ENCODE assay signal across 1 cellular context in the genomic region with DNA sequence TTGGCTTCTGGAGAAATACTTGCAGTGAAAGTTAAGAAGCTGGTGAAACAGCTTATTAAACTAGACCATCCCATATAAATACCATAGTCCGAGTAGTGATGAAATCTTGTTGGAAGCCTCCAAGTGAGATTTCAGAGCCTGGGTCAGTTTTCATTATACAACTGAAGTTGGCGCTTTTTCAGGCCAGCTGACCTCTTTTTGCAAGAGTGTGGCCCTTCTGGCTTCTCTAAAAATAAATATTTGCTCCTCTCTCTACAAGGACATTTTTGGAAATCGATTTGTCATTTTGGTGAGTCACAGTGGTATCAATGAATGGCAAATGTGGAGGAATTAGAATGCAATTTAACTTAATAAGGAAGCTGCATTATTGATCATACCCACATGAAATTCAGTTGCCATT.
TF ChIP-seq lines count a peak whose summit lies in the region.

No MANE protein-coding gene starts in this region.

TF ChIP-seq in HEK293, 187 proteins besides CTCF, POLR2A, EP300 and RAD21 (continued from another document):
- TF ChIP-seq, protein P1, sequence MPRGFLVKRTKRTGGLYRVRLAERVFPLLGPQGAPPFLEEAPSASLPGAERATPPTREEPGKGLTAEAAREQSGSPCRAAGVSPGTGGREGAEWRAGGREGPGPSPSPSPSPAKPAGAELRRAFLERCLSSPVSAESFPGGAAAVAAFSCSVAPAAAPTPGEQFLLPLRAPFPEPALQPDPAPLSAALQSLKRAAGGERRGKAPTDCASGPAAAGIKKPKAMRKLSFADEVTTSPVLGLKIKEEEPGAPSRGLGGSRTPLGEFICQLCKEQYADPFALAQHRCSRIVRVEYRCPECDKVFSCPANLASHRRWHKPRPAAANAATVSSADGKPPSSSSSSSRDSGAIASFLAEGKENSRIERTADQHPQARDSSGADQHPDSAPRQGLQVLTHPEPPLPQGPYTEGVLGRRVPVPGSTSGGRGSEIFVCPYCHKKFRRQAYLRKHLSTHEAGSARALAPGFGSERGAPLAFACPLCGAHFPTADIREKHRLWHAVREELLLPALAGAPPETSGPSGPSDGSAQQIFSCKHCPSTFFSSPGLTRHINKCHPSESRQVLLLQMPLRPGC (tag by site-specific recombination; IDR thresholded peaks at IDR 0.05) = no peak
- TF ChIP-seq, protein P2, sequence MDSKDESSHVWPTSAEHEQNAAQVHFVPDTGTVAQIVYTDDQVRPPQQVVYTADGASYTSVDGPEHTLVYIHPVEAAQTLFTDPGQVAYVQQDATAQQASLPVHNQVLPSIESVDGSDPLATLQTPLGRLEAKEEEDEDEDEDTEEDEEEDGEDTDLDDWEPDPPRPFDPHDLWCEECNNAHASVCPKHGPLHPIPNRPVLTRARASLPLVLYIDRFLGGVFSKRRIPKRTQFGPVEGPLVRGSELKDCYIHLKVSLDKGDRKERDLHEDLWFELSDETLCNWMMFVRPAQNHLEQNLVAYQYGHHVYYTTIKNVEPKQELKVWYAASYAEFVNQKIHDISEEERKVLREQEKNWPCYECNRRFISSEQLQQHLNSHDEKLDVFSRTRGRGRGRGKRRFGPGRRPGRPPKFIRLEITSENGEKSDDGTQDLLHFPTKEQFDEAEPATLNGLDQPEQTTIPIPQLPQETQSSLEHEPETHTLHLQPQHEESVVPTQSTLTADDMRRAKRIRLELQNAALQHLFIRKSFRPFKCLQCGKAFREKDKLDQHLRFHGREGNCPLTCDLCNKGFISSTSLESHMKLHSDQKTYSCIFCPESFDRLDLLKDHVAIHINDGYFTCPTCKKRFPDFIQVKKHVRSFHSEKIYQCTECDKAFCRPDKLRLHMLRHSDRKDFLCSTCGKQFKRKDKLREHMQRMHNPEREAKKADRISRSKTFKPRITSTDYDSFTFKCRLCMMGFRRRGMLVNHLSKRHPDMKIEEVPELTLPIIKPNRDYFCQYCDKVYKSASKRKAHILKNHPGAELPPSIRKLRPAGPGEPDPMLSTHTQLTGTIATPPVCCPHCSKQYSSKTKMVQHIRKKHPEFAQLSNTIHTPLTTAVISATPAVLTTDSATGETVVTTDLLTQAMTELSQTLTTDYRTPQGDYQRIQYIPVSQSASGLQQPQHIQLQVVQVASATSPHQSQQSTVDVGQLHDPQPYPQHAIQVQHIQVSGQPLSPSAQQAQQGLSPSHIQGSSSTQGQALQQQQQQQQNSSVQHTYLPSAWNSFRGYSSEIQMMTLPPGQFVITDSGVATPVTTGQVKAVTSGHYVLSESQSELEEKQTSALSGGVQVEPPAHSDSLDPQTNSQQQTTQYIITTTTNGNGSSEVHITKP (tag by site-specific recombination; IDR thresholded peaks at IDR 0.05) = 0 out of 2 replicates have a peak, but pooled peaks have one; percentile 11
TF ChIP-seq in HEK293: peak in this region for 1.
